ENCODE assay signal across 1 cellular context in genomic region chr5:172772112-172772906, GRCh38.
TF ChIP-seq lines count a peak whose summit lies in the region.

No MANE protein-coding gene starts in this region.

TF ChIP-seq in WTC11, 78 proteins besides CTCF, POLR2A, EP300 and RAD21 (continued from another document):
- TF ChIP-seq MLX (CRISPR knock-in tag; IDR thresholded peaks at IDR 0.05) (no peak), ZBTB43 (CRISPR knock-in tag; IDR thresholded peaks at IDR 0.05) (no peak), FOXK1 (CRISPR knock-in tag; IDR thresholded peaks at IDR 0.05) (peak; percentile 38; the same call in 1 of the 2 replicates), ZNF138 (CRISPR knock-in tag; conservative IDR thresholded peaks at IDR 0.05) (no peak), GABPB1 (CRISPR knock-in tag; IDR thresholded peaks at IDR 0.05) (peak; percentile 85), USF2 (CRISPR knock-in tag; IDR thresholded peaks at IDR 0.05) (no peak), PRDM15 (CRISPR knock-in tag; IDR thresholded peaks at IDR 0.05) (peak; percentile 54), USF1 (CRISPR knock-in tag; IDR thresholded peaks at IDR 0.05) (no peak), ZNF281 (CRISPR knock-in tag; IDR thresholded peaks at IDR 0.05) (no peak), IRF2 (CRISPR knock-in tag; IDR thresholded peaks at IDR 0.05; ENCODE audit: borderline replicate concordance, low read depth) (no peak), E2F5 (CRISPR knock-in tag; IDR thresholded peaks at IDR 0.05) (no peak), ERG (CRISPR knock-in tag; IDR thresholded peaks at IDR 0.05) (no peak), MYBL2 (CRISPR knock-in tag; IDR thresholded peaks at IDR 0.05) (no peak), CREM (CRISPR knock-in tag; IDR thresholded peaks at IDR 0.05) (no peak), ZNF671 (CRISPR knock-in tag; IDR thresholded peaks at IDR 0.05) (no peak), STAT6 (CRISPR knock-in tag; conservative IDR thresholded peaks at IDR 0.05; ENCODE audit: low read depth) (no peak), ZNF232 (CRISPR knock-in tag; IDR thresholded peaks at IDR 0.05) (no peak), ZNF121 (CRISPR knock-in tag; IDR thresholded peaks at IDR 0.05) (no peak), E2F1 (CRISPR knock-in tag; IDR thresholded peaks at IDR 0.05) (no peak), CBFB (CRISPR knock-in tag; IDR thresholded peaks at IDR 0.05; ENCODE audit: low read depth) (no peak), IRF1 (CRISPR knock-in tag; IDR thresholded peaks at IDR 0.05) (no peak), ZSCAN18 (CRISPR knock-in tag; IDR thresholded peaks at IDR 0.05) (no peak), NR1H2 (CRISPR knock-in tag; IDR thresholded peaks at IDR 0.05) (no peak), TCF7 (CRISPR knock-in tag; IDR thresholded peaks at IDR 0.05; ENCODE audit: low read depth) (no peak), ZNF263 (CRISPR knock-in tag; IDR thresholded peaks at IDR 0.05; ENCODE audit: low read depth) (no peak), EMX1 (CRISPR knock-in tag; IDR thresholded peaks at IDR 0.05) (no peak)
